1 cellular context compared by ENCODE assay signal in the genomic region with DNA sequence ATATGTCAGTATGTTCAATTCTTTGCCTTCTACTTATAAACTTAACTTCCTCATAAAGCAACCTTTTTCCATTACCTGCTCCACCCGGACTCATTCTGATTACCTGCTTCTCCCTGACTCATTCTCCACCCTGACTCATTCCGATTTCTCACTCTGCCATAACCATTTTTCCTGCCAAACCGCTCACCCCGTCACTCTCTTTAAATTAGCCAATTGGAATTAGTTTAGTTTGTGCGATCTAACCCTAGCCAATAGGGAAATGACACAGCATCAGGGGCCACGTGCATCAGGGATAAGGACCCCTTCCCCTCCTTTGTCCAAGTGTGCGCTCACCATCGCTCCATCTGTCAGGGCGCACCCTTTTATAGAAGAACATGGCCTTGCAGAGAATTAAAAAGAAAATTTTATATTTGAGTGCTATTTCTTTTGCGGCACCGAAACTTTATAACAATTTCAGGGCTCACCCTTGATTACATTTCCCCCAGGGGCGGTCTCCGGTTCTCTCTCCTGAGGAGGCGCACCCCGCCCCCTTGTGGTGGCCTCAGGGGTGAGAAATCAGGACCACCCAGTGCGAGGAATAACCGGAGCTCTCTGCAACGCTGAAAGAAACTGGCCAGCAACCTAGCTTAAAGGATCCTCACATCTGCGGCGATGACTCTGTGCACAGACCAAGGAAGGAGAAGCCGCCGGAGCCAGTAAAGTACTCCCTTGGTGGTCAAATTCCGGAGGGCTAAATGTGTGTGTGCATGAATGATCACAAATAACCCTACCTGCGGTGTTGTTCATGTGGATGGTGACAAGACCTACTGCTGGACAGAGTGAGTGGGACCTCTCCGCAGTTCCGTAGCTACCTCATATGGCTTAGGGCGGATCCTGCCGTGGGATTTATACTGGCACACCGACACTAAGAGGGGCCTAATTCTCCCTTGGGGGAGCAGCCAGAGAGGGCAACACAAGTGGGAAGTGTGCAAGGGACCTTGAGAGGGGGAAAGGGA.
A peak's percentile ranks its signal among the peaks of the same experiment; 100 is the strongest.
TF ChIP-seq lines count a peak whose summit lies in the region.

No MANE protein-coding gene starts in this region.

TF ChIP-seq in HCT116, 20 proteins besides CTCF, POLR2A, EP300 and RAD21:
- TF ChIP-seq, protein P1, sequence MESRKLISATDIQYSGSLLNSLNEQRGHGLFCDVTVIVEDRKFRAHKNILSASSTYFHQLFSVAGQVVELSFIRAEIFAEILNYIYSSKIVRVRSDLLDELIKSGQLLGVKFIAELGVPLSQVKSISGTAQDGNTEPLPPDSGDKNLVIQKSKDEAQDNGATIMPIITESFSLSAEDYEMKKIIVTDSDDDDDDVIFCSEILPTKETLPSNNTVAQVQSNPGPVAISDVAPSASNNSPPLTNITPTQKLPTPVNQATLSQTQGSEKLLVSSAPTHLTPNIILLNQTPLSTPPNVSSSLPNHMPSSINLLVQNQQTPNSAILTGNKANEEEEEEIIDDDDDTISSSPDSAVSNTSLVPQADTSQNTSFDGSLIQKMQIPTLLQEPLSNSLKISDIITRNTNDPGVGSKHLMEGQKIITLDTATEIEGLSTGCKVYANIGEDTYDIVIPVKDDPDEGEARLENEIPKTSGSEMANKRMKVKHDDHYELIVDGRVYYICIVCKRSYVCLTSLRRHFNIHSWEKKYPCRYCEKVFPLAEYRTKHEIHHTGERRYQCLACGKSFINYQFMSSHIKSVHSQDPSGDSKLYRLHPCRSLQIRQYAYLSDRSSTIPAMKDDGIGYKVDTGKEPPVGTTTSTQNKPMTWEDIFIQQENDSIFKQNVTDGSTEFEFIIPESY (IDR thresholded peaks at IDR 0.05; ENCODE audit: extremely low read depth, insufficient replicate concordance, low read length): no peak
- TF ChIP-seq FOSL1 (IDR thresholded peaks at IDR 0.05; ENCODE audit: low read depth): peak; percentile 30; the same call in 1 of the 2 replicates
- TF ChIP-seq SIN3A (IDR thresholded peaks at IDR 0.05; ENCODE audit: low read depth): no peak
- TF ChIP-seq CBX3 (IDR thresholded peaks at IDR 0.05; ENCODE audit: low read depth): peak; percentile 51; the same call in 1 of the 2 replicates
- TF ChIP-seq YY1 (IDR thresholded peaks at IDR 0.05; ENCODE audit: extremely low read depth, insufficient replicate concordance, low read depth, low read length): no peak
- TF ChIP-seq JUND (IDR thresholded peaks at IDR 0.05): peak; percentile 7; the same call in 1 of the 2 replicates
